8 cellular contexts compared by ENCODE assay signal in genomic region chr2:109030870-109031480, GRCh38. TPM values are rescaled to one million over a fixed set of nuclear protein-coding genes. Genes with fewer than 3 reads are reported as not detected.
DNase-seq lines count a peak whose midpoint lies in the region; ATAC-seq, FAIRE-seq and TF ChIP-seq lines count a peak whose summit lies in the region.

No MANE protein-coding gene starts in this region.

- H3K4me2 ChIP-seq in PC-9 = no peak overlapping the region

- POLR2A ChIA-PET in PC-9 (lab: Charles Lee; ENCODE audit: unreplicated experiment) = no interaction called here

- H3K27ac ChIP-seq in left ventricle myocardium inferior (replicated peaks) (no peak overlapping the region), ascending aorta (no peak overlapping the region), upper lobe of right lung (peak overlapping the region; percentile 60), PC-9 (no peak overlapping the region)

- no peak for FAIRE-seq in GM12892 (lab: Jason Lieb, UNC)

- ATAC-seq in Right ventricle myocardium inferior = no peak
- ATAC-seq in upper lobe of right lung = no peak

- TF ChIP-seq CTCF in left ventricle myocardium inferior (IDR thresholded peaks at IDR 0.05; ENCODE audit: borderline replicate concordance) = no peak
- TF ChIP-seq CTCF in ascending aorta (IDR thresholded peaks at IDR 0.05) = no peak
- TF ChIP-seq CTCF in upper lobe of right lung (IDR thresholded peaks at IDR 0.05) = no peak
- TF ChIP-seq CTCF in PC-9 (conservative IDR thresholded peaks at IDR 0.05) = no peak

- H3K4me1 ChIP-seq in left ventricle myocardium inferior (peaks cover 9% of the 10 kb centered on the region), ascending aorta (no peaks in the 10 kb centered on the region), mucosa of stomach (ENCODE audit: control insufficient read depth, insufficient read depth, low read length) (peaks cover 11% of the 10 kb centered on the region), upper lobe of right lung (peaks cover 4% of the 10 kb centered on the region), PC-9 (replicated peaks; ENCODE audit: insufficient read depth) (no peaks in the 10 kb centered on the region)

- H3K4me3 ChIP-seq in left ventricle myocardium inferior (peak overlapping the region; percentile 69), ascending aorta (peak overlapping the region; percentile 57 to 62), mucosa of stomach (ENCODE audit: low read length) (peak overlapping the region; percentile 14), upper lobe of right lung (peak overlapping the region; percentile 53), PC-9 (no peak overlapping the region)

- no peak overlapping the region for H2AFZ ChIP-seq in PC-9

- TF ChIP-seq POLR2A in GM12892 (IDR thresholded peaks at IDR 0.05; ENCODE audit: low read depth, low read length) = no peak

- H4K20me1 ChIP-seq in PC-9 (ENCODE audit: insufficient read depth) = no peaks in the 10 kb centered on the region

- H3K9me2 ChIP-seq in PC-9 (ENCODE audit: insufficient read depth) = no peaks in the 10 kb centered on the region

- CTCF ChIA-PET in PC-9 (lab: Charles Lee) = no interaction called here

- H3K9ac ChIP-seq in mucosa of stomach (ENCODE audit: low read length) = peak overlapping the region; percentile 59

- DNase-seq in left ventricle myocardium inferior = no peak
- no peak for DNase-seq in Right ventricle myocardium inferior (ENCODE audit: missing footprints)
- no peak for DNase-seq in ascending aorta (ENCODE audit: low spot score in 2 of 2)
- DNase-seq in upper lobe of right lung = no peak
- DNase-seq in GM12892 (ENCODE audit: insufficient read length) = no peak
- DNase-seq in PC-9 = no peak
- no peak for DNase-seq in islet precursor cell

- intact Hi-C loops in left ventricle myocardium inferior (cut with micrococcal nuclease) = no loop called here
- intact Hi-C loops in Right ventricle myocardium inferior (cut with DNase I) = no loop called here
- intact Hi-C loops in ascending aorta (cut with DNase I) = no loop called here
- intact Hi-C loops in upper lobe of right lung (cut with DNase I) = no loop called here
- intact Hi-C loops in PC-9 (cut with micrococcal nuclease; ENCODE audit: unreplicated experiment) = no loop called here

- no peaks in the 10 kb centered on the region for H3K36me3 ChIP-seq in left ventricle myocardium inferior
- no peaks in the 10 kb centered on the region for H3K36me3 ChIP-seq in ascending aorta
- H3K36me3 ChIP-seq in mucosa of stomach (ENCODE audit: control insufficient read depth, insufficient read depth, low read length) = no peaks in the 10 kb centered on the region
- H3K36me3 ChIP-seq in upper lobe of right lung = no peaks in the 10 kb centered on the region
- no peaks in the 10 kb centered on the region for H3K36me3 ChIP-seq in PC-9 (ENCODE audit: low read depth)

- H3K9me3 ChIP-seq in left ventricle myocardium inferior (replicated peaks) (no peaks in the 10 kb centered on the region), ascending aorta (no peaks in the 10 kb centered on the region), mucosa of stomach (ENCODE audit: control insufficient read depth, low read length) (no peaks in the 10 kb centered on the region), upper lobe of right lung (no peaks in the 10 kb centered on the region), PC-9 (ENCODE audit: insufficient read depth, low read depth) (no peaks in the 10 kb centered on the region)

- H3K79me2 ChIP-seq in PC-9 (ENCODE audit: low read depth) = no peaks in the 10 kb centered on the region

- H3F3A ChIP-seq in PC-9 (ENCODE audit: insufficient read depth, low read depth) = no peaks in the 10 kb centered on the region

- H3K27me3 ChIP-seq in left ventricle myocardium inferior (ENCODE audit: low read depth) (no peaks in the 10 kb centered on the region), ascending aorta (no peaks in the 10 kb centered on the region), mucosa of stomach (ENCODE audit: control insufficient read depth, insufficient read depth, low read length) (peaks cover 5% of the 10 kb centered on the region), upper lobe of right lung (no peaks in the 10 kb centered on the region), PC-9 (ENCODE audit: insufficient read depth, low read depth) (no peaks in the 10 kb centered on the region)

- no TSS peak for BruUV-seq in PC-9 (replicated peaks; lab: Mats Ljungman, UMichigan)

RNA-seq across cellular contexts. Expression of gene EDAR, which starts 42.0 kb away (rescaled TPM):
- total RNA-seq in left ventricle myocardium inferior = 0.33 TPM
- 0.14 TPM for total RNA-seq in Right ventricle myocardium inferior
- not detected for total RNA-seq in ascending aorta
- total RNA-seq in upper lobe of right lung = 0.20 TPM
- not detected for polyA plus RNA-seq in GM12892 (2012; ENCODE audit: missing spikeins)
- total RNA-seq in PC-9 (2021) = not detected in 2 replicates
